Comparison of ENCODE assay signal across 1 cellular context in the genomic region with DNA sequence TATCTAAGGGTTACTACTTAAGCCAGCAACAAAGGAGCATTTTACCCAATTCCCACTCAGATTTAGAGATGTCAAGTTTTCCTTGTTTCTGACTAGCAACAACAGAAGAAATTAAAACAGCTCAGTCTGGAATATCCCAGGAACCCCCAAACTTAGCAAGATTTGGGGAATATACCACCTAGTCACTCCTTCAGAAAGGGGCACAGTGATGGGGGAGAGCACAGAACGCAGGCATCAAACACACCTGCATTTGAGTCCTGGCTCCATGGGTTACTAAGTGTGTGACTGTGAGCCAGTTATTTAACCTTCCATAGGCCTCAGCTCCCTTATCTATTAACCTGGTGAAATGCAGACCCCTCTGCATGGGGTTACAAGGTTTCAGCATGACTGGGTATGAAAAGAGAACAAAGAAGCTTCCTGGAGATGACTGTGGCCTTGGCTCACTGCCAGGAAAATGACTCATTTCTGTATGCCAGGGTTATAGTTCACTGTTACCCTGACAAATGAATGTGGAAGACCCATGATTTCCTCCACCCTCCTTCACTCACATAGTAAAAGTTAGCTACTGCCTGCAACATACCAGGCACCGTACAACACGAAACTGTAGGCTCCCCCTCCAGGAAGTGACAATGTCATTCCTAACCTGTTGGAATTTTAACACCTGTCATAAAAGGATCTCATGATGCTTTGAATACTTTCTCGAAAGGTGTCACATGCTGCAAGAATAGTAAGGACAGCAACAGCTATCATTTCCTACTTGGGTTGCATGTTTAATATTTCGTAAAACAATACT.
TF ChIP-seq lines count a peak whose summit lies in the region.

No MANE protein-coding gene starts in this region.

TF ChIP-seq in GM12878, 131 proteins besides CTCF, POLR2A, EP300 and RAD21 (continued from another document and continues in another):
- peak; percentile 87 for TF ChIP-seq NFIC (IDR thresholded peaks at IDR 0.05; ENCODE audit: low read depth, low read length)
- TF ChIP-seq SPI1 (IDR thresholded peaks at IDR 0.05; ENCODE audit: borderline replicate concordance, insufficient read depth, low read depth, low read length), result no peak
- peak; percentile 75; the same call in 1 of the 2 replicates for TF ChIP-seq BACH1 (IDR thresholded peaks at IDR 0.05; ENCODE audit: borderline replicate concordance)
- no peak for TF ChIP-seq NR2C2 (IDR thresholded peaks at IDR 0.05; ENCODE audit: borderline replicate concordance, control insufficient read depth, insufficient read length, low read depth)
- TF ChIP-seq PRDM15 (CRISPR knock-in tag; IDR thresholded peaks at IDR 0.05), result no peak
- TF ChIP-seq GABPA (IDR thresholded peaks at IDR 0.05; ENCODE audit: low read depth), result peak; percentile 14; the same call in 1 of the 2 replicates
- peak; percentile 100 for TF ChIP-seq NR2F1 (conservative IDR thresholded peaks at IDR 0.05)
- peak; percentile 68 for TF ChIP-seq CREM (IDR thresholded peaks at IDR 0.05; ENCODE audit: low read depth)
- no peak for TF ChIP-seq ESRRA (IDR thresholded peaks at IDR 0.05; ENCODE audit: low read length)
- TF ChIP-seq ZNF24 (IDR thresholded peaks at IDR 0.05), result 0 out of 2 replicates have a peak, but pooled peaks have one; percentile 15
- TF ChIP-seq EZH2 (IDR thresholded peaks at IDR 0.05; ENCODE audit: borderline replicate concordance, control insufficient read depth, low read depth, low read length), result no peak
- peak; percentile 81 for TF ChIP-seq ATF2 (IDR thresholded peaks at IDR 0.05; ENCODE audit: low read length)
- TF ChIP-seq HCFC1 (IDR thresholded peaks at IDR 0.05; ENCODE audit: low read length), result peak; percentile 14; the same call in 1 of the 2 replicates
- TF ChIP-seq BHLHE40 (IDR thresholded peaks at IDR 0.05; ENCODE audit: borderline replicate concordance in 1 of 2, low read depth in 2 of 2, low read length in 1 of 2), result peak; percentile 12 to 72; a peak in 1 of 4 replicates
- peak; percentile 12; the same call in 1 of the 2 replicates for TF ChIP-seq MEF2A (IDR thresholded peaks at IDR 0.05; ENCODE audit: insufficient read depth, low read depth, low read length)
- 0 out of 2 replicates have a peak, but pooled peaks have one; percentile 31 for TF ChIP-seq CHD2 (IDR thresholded peaks at IDR 0.05; ENCODE audit: borderline replicate concordance, low read depth, low read length)
- 0 out of 2 replicates have a peak, but pooled peaks have one; percentile 38 for TF ChIP-seq MLLT1 (IDR thresholded peaks at IDR 0.05)
- TF ChIP-seq, protein P1, sequence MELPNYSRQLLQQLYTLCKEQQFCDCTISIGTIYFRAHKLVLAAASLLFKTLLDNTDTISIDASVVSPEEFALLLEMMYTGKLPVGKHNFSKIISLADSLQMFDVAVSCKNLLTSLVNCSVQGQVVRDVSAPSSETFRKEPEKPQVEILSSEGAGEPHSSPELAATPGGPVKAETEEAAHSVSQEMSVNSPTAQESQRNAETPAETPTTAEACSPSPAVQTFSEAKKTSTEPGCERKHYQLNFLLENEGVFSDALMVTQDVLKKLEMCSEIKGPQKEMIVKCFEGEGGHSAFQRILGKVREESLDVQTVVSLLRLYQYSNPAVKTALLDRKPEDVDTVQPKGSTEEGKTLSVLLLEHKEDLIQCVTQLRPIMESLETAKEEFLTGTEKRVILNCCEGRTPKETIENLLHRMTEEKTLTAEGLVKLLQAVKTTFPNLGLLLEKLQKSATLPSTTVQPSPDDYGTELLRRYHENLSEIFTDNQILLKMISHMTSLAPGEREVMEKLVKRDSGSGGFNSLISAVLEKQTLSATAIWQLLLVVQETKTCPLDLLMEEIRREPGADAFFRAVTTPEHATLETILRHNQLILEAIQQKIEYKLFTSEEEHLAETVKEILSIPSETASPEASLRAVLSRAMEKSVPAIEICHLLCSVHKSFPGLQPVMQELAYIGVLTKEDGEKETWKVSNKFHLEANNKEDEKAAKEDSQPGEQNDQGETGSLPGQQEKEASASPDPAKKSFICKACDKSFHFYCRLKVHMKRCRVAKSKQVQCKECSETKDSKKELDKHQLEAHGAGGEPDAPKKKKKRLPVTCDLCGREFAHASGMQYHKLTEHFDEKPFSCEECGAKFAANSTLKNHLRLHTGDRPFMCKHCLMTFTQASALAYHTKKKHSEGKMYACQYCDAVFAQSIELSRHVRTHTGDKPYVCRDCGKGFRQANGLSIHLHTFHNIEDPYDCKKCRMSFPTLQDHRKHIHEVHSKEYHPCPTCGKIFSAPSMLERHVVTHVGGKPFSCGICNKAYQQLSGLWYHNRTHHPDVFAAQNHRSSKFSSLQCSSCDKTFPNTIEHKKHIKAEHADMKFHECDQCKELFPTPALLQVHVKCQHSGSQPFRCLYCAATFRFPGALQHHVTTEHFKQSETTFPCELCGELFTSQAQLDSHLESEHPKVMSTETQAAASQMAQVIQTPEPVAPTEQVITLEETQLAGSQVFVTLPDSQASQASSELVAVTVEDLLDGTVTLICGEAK (IDR thresholded peaks at IDR 0.05; ENCODE audit: borderline replicate concordance), result no peak
- TF ChIP-seq CEBPB (IDR thresholded peaks at IDR 0.05; ENCODE audit: borderline replicate concordance in 1 of 2, low read depth in 2 of 2, low read length in 2 of 2), result peak in 1 of 2 experiments; percentile 68; a peak in 1 of 4 replicates
- 0 out of 2 replicates have a peak, but pooled peaks have one; percentile 62 for TF ChIP-seq STAT1 (conservative IDR thresholded peaks at IDR 0.05)
- TF ChIP-seq MTA3 (IDR thresholded peaks at IDR 0.05; ENCODE audit: borderline replicate concordance, low read length), result peak; percentile 75; the same call in 1 of the 2 replicates
- TF ChIP-seq IRF4 (IDR thresholded peaks at IDR 0.05; ENCODE audit: low read depth, low read length), result peak; percentile 96
- no peak for TF ChIP-seq SREBF2 (IDR thresholded peaks at IDR 0.05; ENCODE audit: low read length)
- no peak for TF ChIP-seq ZSCAN29 (IDR thresholded peaks at IDR 0.05)
- peak; percentile 96 to 98 for TF ChIP-seq IKZF2 (IDR thresholded peaks at IDR 0.05)
- no peak for TF ChIP-seq ATF3 (IDR thresholded peaks at IDR 0.05; ENCODE audit: borderline replicate concordance, extremely low read depth, low read depth, low read length)
- peak; percentile 94 for TF ChIP-seq EED (IDR thresholded peaks at IDR 0.05; ENCODE audit: low read depth)
- peak; percentile 92 for TF ChIP-seq JUND (IDR thresholded peaks at IDR 0.05; ENCODE audit: low read depth, low read length)
- TF ChIP-seq, protein P2, sequence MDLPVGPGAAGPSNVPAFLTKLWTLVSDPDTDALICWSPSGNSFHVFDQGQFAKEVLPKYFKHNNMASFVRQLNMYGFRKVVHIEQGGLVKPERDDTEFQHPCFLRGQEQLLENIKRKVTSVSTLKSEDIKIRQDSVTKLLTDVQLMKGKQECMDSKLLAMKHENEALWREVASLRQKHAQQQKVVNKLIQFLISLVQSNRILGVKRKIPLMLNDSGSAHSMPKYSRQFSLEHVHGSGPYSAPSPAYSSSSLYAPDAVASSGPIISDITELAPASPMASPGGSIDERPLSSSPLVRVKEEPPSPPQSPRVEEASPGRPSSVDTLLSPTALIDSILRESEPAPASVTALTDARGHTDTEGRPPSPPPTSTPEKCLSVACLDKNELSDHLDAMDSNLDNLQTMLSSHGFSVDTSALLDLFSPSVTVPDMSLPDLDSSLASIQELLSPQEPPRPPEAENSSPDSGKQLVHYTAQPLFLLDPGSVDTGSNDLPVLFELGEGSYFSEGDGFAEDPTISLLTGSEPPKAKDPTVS (IDR thresholded peaks at IDR 0.05; ENCODE audit: low read depth, low read length), result no peak
- peak; percentile 78 for TF ChIP-seq FOXM1 (IDR thresholded peaks at IDR 0.05; ENCODE audit: low read depth, low read length)
- peak; percentile 73; the same call in 1 of the 2 replicates for TF ChIP-seq STAT3 (IDR thresholded peaks at IDR 0.05; ENCODE audit: low read depth, low read length)
- 0 out of 2 replicates have a peak, but pooled peaks have one; percentile 74 for TF ChIP-seq GATAD2B (conservative IDR thresholded peaks at IDR 0.05; ENCODE audit: low read depth)
- TF ChIP-seq, protein P3, sequence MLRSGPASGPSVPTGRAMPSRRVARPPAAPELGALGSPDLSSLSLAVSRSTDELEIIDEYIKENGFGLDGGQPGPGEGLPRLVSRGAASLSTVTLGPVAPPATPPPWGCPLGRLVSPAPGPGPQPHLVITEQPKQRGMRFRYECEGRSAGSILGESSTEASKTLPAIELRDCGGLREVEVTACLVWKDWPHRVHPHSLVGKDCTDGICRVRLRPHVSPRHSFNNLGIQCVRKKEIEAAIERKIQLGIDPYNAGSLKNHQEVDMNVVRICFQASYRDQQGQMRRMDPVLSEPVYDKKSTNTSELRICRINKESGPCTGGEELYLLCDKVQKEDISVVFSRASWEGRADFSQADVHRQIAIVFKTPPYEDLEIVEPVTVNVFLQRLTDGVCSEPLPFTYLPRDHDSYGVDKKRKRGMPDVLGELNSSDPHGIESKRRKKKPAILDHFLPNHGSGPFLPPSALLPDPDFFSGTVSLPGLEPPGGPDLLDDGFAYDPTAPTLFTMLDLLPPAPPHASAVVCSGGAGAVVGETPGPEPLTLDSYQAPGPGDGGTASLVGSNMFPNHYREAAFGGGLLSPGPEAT (IDR thresholded peaks at IDR 0.05; ENCODE audit: low read depth), result peak; percentile 95
- peak; percentile 83 for TF ChIP-seq TCF7 (IDR thresholded peaks at IDR 0.05; ENCODE audit: borderline replicate concordance)
- peak; percentile 100 for TF ChIP-seq SMAD1 (IDR thresholded peaks at IDR 0.05; ENCODE audit: low read depth, partially characterized antibody)
- peak; percentile 35 for TF ChIP-seq BCL3 (IDR thresholded peaks at IDR 0.05; ENCODE audit: borderline replicate concordance, insufficient read depth, low read depth, low read length, poor library complexity, severe bottlenecking)
- TF ChIP-seq CHD4 (IDR thresholded peaks at IDR 0.05), result 0 out of 2 replicates have a peak, but pooled peaks have one; percentile 46
- peak; percentile 61; the same call in 1 of the 2 replicates for TF ChIP-seq PKNOX1 (IDR thresholded peaks at IDR 0.05)
